10 cellular contexts compared by ENCODE assay signal in the genomic region with DNA sequence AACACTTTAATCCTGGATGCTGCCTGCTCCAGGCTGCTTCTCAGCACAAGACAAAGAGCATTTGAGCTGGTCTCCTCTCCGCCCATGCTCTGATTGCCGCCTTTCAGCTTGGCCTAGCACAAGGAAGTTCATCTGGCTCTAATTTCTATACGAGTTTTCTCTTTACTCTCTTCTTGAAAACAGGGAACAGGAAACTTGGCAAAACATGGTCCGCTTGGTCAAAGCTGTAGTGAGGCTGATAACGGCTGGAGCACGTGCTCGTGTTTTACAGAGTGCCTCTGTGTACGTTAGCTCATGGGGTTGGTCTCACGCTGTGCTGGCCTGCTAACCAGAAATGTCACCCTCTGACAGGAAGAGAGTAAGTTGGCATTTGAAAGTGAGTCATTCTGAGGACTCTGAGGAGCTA. TPM values are rescaled to one million over a fixed set of nuclear protein-coding genes. Genes with fewer than 3 reads are reported as not detected.
DNase-seq lines count a peak whose midpoint lies in the region; ATAC-seq and TF ChIP-seq lines count a peak whose summit lies in the region.
"Had no signal": no experiment of that assay in that cellular context is flagged by ENCODE, and none has a peak within 500 bp of the region (broad histone marks: within the 10 kb centered on the region; RNA-seq: fewer than 3 reads in every experiment).

No MANE protein-coding gene starts in this region.

- no peaks in the 10 kb centered on the region for H3K9me3 Mint-ChIP-seq in CD4-positive, alpha-beta memory T cell
- H3K9me3 Mint-ChIP-seq: CD8-positive, alpha-beta memory T cell had no signal

- intact Hi-C loops in head of caudate nucleus (cut with DNase I): no loop called here
- intact Hi-C loops in CD4-positive, alpha-beta memory T cell (cut with micrococcal nuclease): no loop called here

- H3K4me1 ChIP-seq in BE2C: no peaks in the 10 kb centered on the region
- no peaks in the 10 kb centered on the region for H3K4me1 ChIP-seq in CD4-positive, alpha-beta memory T cell (ENCODE audit: insufficient read depth, low read length)

- H3K9me3 ChIP-seq in BE2C: no peaks in the 10 kb centered on the region
- H3K9me3 ChIP-seq in CD4-positive, alpha-beta memory T cell (ENCODE audit: control insufficient read depth in 1 of 2, low read length in 2 of 2): no peaks in the 10 kb centered on the region

- no peak overlapping the region for H3K4me3 Mint-ChIP-seq in CD4-positive, alpha-beta memory T cell
- H3K4me3 Mint-ChIP-seq: CD8-positive, alpha-beta memory T cell had no signal

- H3K4me1 Mint-ChIP-seq in CD4-positive, alpha-beta memory T cell: peaks cover 0 to 8% (median 2%) of the 10 kb centered on the region in 4 donors

- no peaks in the 10 kb centered on the region for H3K27me3 Mint-ChIP-seq in CD4-positive, alpha-beta memory T cell
- H3K27me3 Mint-ChIP-seq: CD8-positive, alpha-beta memory T cell had no signal

- POLR2A ChIA-PET in CD4-positive, alpha-beta memory T cell (lab: Charles Lee; ENCODE audit: partially characterized antibody): no interaction called here

- H3K36me3 Mint-ChIP-seq in CD4-positive, alpha-beta memory T cell: peaks cover 50 to 52% of the 10 kb centered on the region in 2 donors

- H3K4me3 ChIP-seq in BE2C (ENCODE audit: low read depth, low read length): no peak overlapping the region
- no peak overlapping the region for H3K4me3 ChIP-seq in CD4-positive, alpha-beta memory T cell (ENCODE audit: low read length in 2 of 2)

- peaks cover 21% of the 10 kb centered on the region for H3K36me3 ChIP-seq in BE2C
- H3K36me3 ChIP-seq in CD4-positive, alpha-beta memory T cell (ENCODE audit: insufficient read depth, low read length): no peaks in the 10 kb centered on the region

- DNase-seq in Daoy (ENCODE audit: low read depth) (peak; percentile 79), UCSD-AML1 (lab: John Stamatoyannopoulos, UW; ENCODE audit: unreplicated experiment) (peak; percentile 58), head of caudate nucleus (peak in 26 of 42 donors; percentile 14 to 64 (median 36)), pons (ENCODE audit: low spot score) (peak; percentile 78), NCI-H1694 (lab: John Stamatoyannopoulos, UW) (no peak), BE2C (no peak)
- no peak for DNase-seq in CD4-positive, alpha-beta memory T cell
- DNase-seq: CD8-positive, alpha-beta memory T cell; OCI-M1 had no signal

- no peak for ATAC-seq in HG02970 (IDR thresholded peaks at IDR 0.05; ENCODE audit: low FRiP score, unreplicated experiment)

- peak overlapping the region in 1 of 7 donors; percentile 57 for H3K27ac Mint-ChIP-seq in CD4-positive, alpha-beta memory T cell

- no peak overlapping the region for H3K27ac ChIP-seq in CD4-positive, alpha-beta memory T cell (ENCODE audit: low read depth, low read length)

- CTCF ChIA-PET in CD4-positive, alpha-beta memory T cell (lab: Charles Lee; ENCODE audit: partially characterized antibody): interaction anchor here (1.2 to 2.4 kb wide), 4 partner anchors 10 to 53 kb away, joined by 3 to 15 read pairs (median 8); no protein-coding TSS in a partner anchor

- TF ChIP-seq CTCF in BE2C (IDR thresholded peaks at IDR 0.05; ENCODE audit: low read depth, low read length): no peak

- H3K27me3 ChIP-seq in BE2C: no peaks in the 10 kb centered on the region
- H3K27me3 ChIP-seq in CD4-positive, alpha-beta memory T cell (ENCODE audit: insufficient read depth, low read length): no peaks in the 10 kb centered on the region

RNA-seq across cellular contexts. Expression of a gene that starts 19.2 kb away (rescaled TPM):
- total RNA-seq in Daoy (2014; rRNA removed; shearing (Covaris generic)): not detected in 2 replicates
- not detected for polyA plus RNA-seq in BE2C (2012; ENCODE audit: insufficient read depth, insufficient read length, low read depth)
- total RNA-seq in CD4-positive, alpha-beta memory T cell: not detected
- not detected for polyA plus RNA-seq in CD4-positive, alpha-beta memory T cell
- total RNA-seq: CD8-positive, alpha-beta memory T cell had no signal
- polyA plus RNA-seq: CD8-positive, alpha-beta memory T cell had no signal

RNA-seq across cellular contexts. Expression of a gene that starts 40.6 kb away (rescaled TPM):
- not detected in 2 replicates for total RNA-seq in Daoy (2014; rRNA removed; shearing (Covaris generic))
- polyA plus RNA-seq in BE2C (2012; ENCODE audit: insufficient read depth, insufficient read length, low read depth): not detected
- 1 to 10 TPM; 7.7 to 8.1 TPM for total RNA-seq in CD4-positive, alpha-beta memory T cell
- 10 to 100 TPM; 14.3 to 27.5 TPM for polyA plus RNA-seq in CD4-positive, alpha-beta memory T cell

Comparison
In these comparisons a context has a peak if more than half of its experiments do, and no peak if none do; other contexts are left out.
1. DNase-seq: peak in Daoy (single experiment), UCSD-AML1 (single experiment), head of caudate nucleus (26 of 42) and pons (single experiment); none in NCI-H1694 (single experiment), BE2C (single experiment) and CD4-positive, alpha-beta memory T cell (0 of 5).